In genomic region chr13:23670793-23671192, GRCh38 we compare ENCODE assay signal across 24 cellular contexts.
"Had no signal": no experiment of that assay in that cellular context is flagged by ENCODE, and none has a peak within 500 bp of the region (broad histone marks: within the 10 kb centered on the region; RNA-seq: fewer than 3 reads in every experiment).

No MANE protein-coding gene starts in this region.

- H3K36me3 Mint-ChIP-seq: activated naive CD8-positive, alpha-beta T cell treated with anti-CD3 and anti-CD28 coated beads for 36 hours had no signal

- H3K27me3 ChIP-seq: MG63 had no signal

- H3K4me1 Mint-ChIP-seq: activated CD4-positive, alpha-beta T cell treated with anti-CD3 and anti-CD28 coated beads, Interleukin-2, amount 10 ng/mL, durations not matched to agents 24 days and 14 days; activated naive CD8-positive, alpha-beta T cell treated with anti-CD3 and anti-CD28 coated beads for 36 hours; activated T-helper 17 cell treated with anti-CD3 and anti-CD28 coated beads, Interleukin-2, amount 50 U/mL, for 72 hours had no signal

- H3K27ac Mint-ChIP-seq: activated CD4-positive, alpha-beta T cell treated with anti-CD3 and anti-CD28 coated beads, Interleukin-2, amount 10 ng/mL, durations not matched to agents 24 days and 14 days; activated CD8-positive, alpha-beta T cell treated with anti-CD3 and anti-CD28 coated beads for 36 hours; activated naive CD8-positive, alpha-beta T cell treated with anti-CD3 and anti-CD28 coated beads for 36 hours; activated T-cell treated with anti-CD3 and anti-CD28 coated beads, Interleukin-2, amount 50 U/mL, for 72 hours; activated T-helper 17 cell treated with anti-CD3 and anti-CD28 coated beads, Interleukin-2, amount 50 U/mL, for 72 hours had no signal

- H3K9me3 ChIP-seq: MG63 had no signal

- H3K36me3 ChIP-seq: MG63 had no signal

- H3K9me3 Mint-ChIP-seq: activated CD4-positive, alpha-beta T cell treated with anti-CD3 and anti-CD28 coated beads, Interleukin-2, amount 10 ng/mL, durations not matched to agents 24 days and 14 days; activated CD8-positive, alpha-beta T cell treated with anti-CD3 and anti-CD28 coated beads for 36 hours; activated naive CD8-positive, alpha-beta T cell treated with anti-CD3 and anti-CD28 coated beads for 36 hours; activated T-cell treated with anti-CD3 and anti-CD28 coated beads, Interleukin-2, amount 50 U/mL, for 72 hours; activated T-helper 17 cell treated with anti-CD3 and anti-CD28 coated beads, Interleukin-2, amount 50 U/mL, for 72 hours had no signal

- H3K4me3 ChIP-seq: MG63 had no signal

- DNase-seq: activated CD4-positive, alpha-beta T cell treated with anti-CD3 and anti-CD28 coated beads, Interleukin-2, amount 10 ng/mL, durations not matched to agents 24 days and 14 days; activated CD4-positive, alpha-beta T cell treated with anti-CD3 and anti-CD28 coated beads, Interleukin-2, amount 50 U/mL, for 4 hours; activated CD8-positive, alpha-beta T cell treated with anti-CD3 and anti-CD28 coated beads for 36 hours; activated effector memory CD4-positive, alpha-beta T cell treated with anti-CD3 and anti-CD28 coated beads, Interleukin-2, amount 50 U/mL, for 16 hours; activated naive CD4-positive, alpha-beta T cell; activated naive CD4-positive, alpha-beta T cell treated with anti-CD3 and anti-CD28 coated beads, Interleukin-2, amount 50 U/mL, for 16 hours; activated naive CD8-positive, alpha-beta T cell treated with anti-CD3 and anti-CD28 coated beads for 36 hours; activated T-cell treated with anti-CD3 and anti-CD28 coated beads, Interleukin-2, amount 50 U/mL, for 1 hour; activated T-cell treated with anti-CD3 and anti-CD28 coated beads, Interleukin-2, amount 50 U/mL, for 72 hours; amniotic stem cell; aorta; Kasumi-1; KG1; MG63; MV-4-11; NCI-H1092; NCI-H1436 treated with DMSO at 0.1 percent for 48 hours; NCI-H1694 treated with DMSO at 0.1 percent for 48 hours; NCI-H2029; NCI-H345; NCI-H524 treated with DMSO at 0.1 percent for 48 hours; T1000 had no signal

- ATAC-seq: activated CD8-positive, alpha-beta T cell treated with anti-CD3 and anti-CD28 coated beads for 36 hours; activated T-cell treated with anti-CD3 and anti-CD28 coated beads, Interleukin-2, amount 50 U/mL, for 72 hours; activated T-helper 17 cell treated with anti-CD3 and anti-CD28 coated beads, Interleukin-2, amount 50 U/mL, for 72 hours; Panc1 had no signal

- H3K4me3 Mint-ChIP-seq: activated CD4-positive, alpha-beta T cell treated with anti-CD3 and anti-CD28 coated beads, Interleukin-2, amount 10 ng/mL, durations not matched to agents 24 days and 14 days; activated CD8-positive, alpha-beta T cell treated with anti-CD3 and anti-CD28 coated beads for 36 hours; activated naive CD8-positive, alpha-beta T cell treated with anti-CD3 and anti-CD28 coated beads for 36 hours; activated T-cell treated with anti-CD3 and anti-CD28 coated beads, Interleukin-2, amount 50 U/mL, for 72 hours; activated T-helper 17 cell treated with anti-CD3 and anti-CD28 coated beads, Interleukin-2, amount 50 U/mL, for 72 hours had no signal
